In genomic region chr10:63457576-63457975, GRCh38 we compare ENCODE assay signal across 15 cellular contexts.
"Had no signal": no experiment of that assay in that cellular context is flagged by ENCODE, and none has a peak within 500 bp of the region (broad histone marks: within the 10 kb centered on the region; RNA-seq: fewer than 3 reads in every experiment).

No MANE protein-coding gene starts in this region.

- H3K36me3 ChIP-seq: esophagus squamous epithelium, right lobe of liver, spleen, tibial artery had no signal

- H3K4me1 ChIP-seq: esophagus squamous epithelium, right lobe of liver had no signal

- DNase-seq: activated CD4-positive, alpha-beta T cell treated with anti-CD3 and anti-CD28 coated beads, Interleukin-2, amount 50 U/mL, for 4 hours; activated CD4-positive, CD25-positive, alpha-beta regulatory T cell treated with anti-CD3 and anti-CD28 coated beads, Interleukin-2, amount 50 U/mL, for 72 hours; activated naive CD4-positive, alpha-beta T cell treated with anti-CD3 and anti-CD28 coated beads, Interleukin-2, amount 50 U/mL, for 16 hours; activated T-cell treated with anti-CD3 and anti-CD28 coated beads, Interleukin-2, amount 50 U/mL, for 1 hour; central memory CD4-positive, alpha-beta T cell; esophagus squamous epithelium; hypothalamus; left ventricle myocardium inferior; mesendoderm; right lobe of liver; spleen; T-helper 1 cell; T1000; tibial artery had no signal

- ATAC-seq: right lobe of liver had no signal

- H3K27me3 ChIP-seq: esophagus squamous epithelium, right lobe of liver, spleen, tibial artery had no signal

- H3K9me3 ChIP-seq: esophagus squamous epithelium, right lobe of liver had no signal

- H3K4me3 ChIP-seq: coronary artery, esophagus squamous epithelium, left ventricle myocardium inferior, right lobe of liver, spleen, tibial artery had no signal

- H3K27ac ChIP-seq: esophagus squamous epithelium, left ventricle myocardium inferior, right lobe of liver, spleen, tibial artery had no signal
